ENCODE assay signal across 10 cellular contexts in genomic region chr14:73724696-73725095, GRCh38. TPM values are rescaled to one million over a fixed set of nuclear protein-coding genes. Genes with fewer than 3 reads are reported as not detected.
A peak's percentile ranks its signal among the peaks of the same experiment; 100 is the strongest.
DNase-seq lines count a peak whose midpoint lies in the region; ATAC-seq, FAIRE-seq and TF ChIP-seq lines count a peak whose summit lies in the region.
"Had no signal": no experiment of that assay in that cellular context is flagged by ENCODE, and none has a peak within 500 bp of the region (broad histone marks: within the 10 kb centered on the region; RNA-seq: fewer than 3 reads in every experiment).

No MANE protein-coding gene starts in this region.

- H3K9me3 ChIP-seq in SK-N-SH: no peaks in the 10 kb centered on the region
- no peaks in the 10 kb centered on the region for H3K9me3 ChIP-seq in ascending aorta
- H3K9me3 ChIP-seq in thoracic aorta: no peaks in the 10 kb centered on the region

- no peaks in the 10 kb centered on the region for H4K20me1 ChIP-seq in SK-N-SH (ENCODE audit: insufficient read depth)

- no peaks in the 10 kb centered on the region for H3K27me3 Mint-ChIP-seq in mesothelial cell of epicardium (ENCODE audit: low read depth)

- H3K4me1 ChIP-seq in SK-N-SH (ENCODE audit: control insufficient read depth in 1 of 2, insufficient read depth in 2 of 2, low read depth in 1 of 2, low read length in 1 of 2): peaks cover 4 to 29% of the 10 kb centered on the region in 2 experiments; a peak in 3 of 4 replicates
- peaks cover 16 to 45% of the 10 kb centered on the region in 2 donors for H3K4me1 ChIP-seq in ascending aorta
- peaks cover 27 to 49% of the 10 kb centered on the region in 2 donors for H3K4me1 ChIP-seq in thoracic aorta (ENCODE audit: control insufficient read depth in 1 of 2, low read depth in 2 of 2)

- WGBS in SK-N-SH (ENCODE audit: low lambda C conversion rate): 100% methylated on average over 2 of the region's 2 CpGs

- TF ChIP-seq CTCF in SK-N-SH (IDR thresholded peaks at IDR 0.05) (no peak), ascending aorta (IDR thresholded peaks at IDR 0.05) (no peak), mesothelial cell of epicardium (IDR thresholded peaks at IDR 0.05; ENCODE audit: unreplicated experiment) (no peak), thoracic aorta (IDR thresholded peaks at IDR 0.05) (no peak)

- no peak for FAIRE-seq in H54 (lab: Jason Lieb, UNC)

- no peak for TF ChIP-seq RAD21 in SK-N-SH (IDR thresholded peaks at IDR 0.05; ENCODE audit: low read length)

- no peaks in the 10 kb centered on the region for H3K9me2 ChIP-seq in SK-N-SH

- peaks cover 24 to 41% of the 10 kb centered on the region in 2 experiments for H3K36me3 ChIP-seq in SK-N-SH (replicated peaks in 1 of 2; ENCODE audit: control insufficient read depth in 1 of 2, insufficient read depth in 2 of 2, low read length in 1 of 2)
- H3K36me3 ChIP-seq in ascending aorta: peaks cover 73 to 75% of the 10 kb centered on the region in 2 donors
- H3K36me3 ChIP-seq in thoracic aorta: peaks cover 61% of the 10 kb centered on the region

- POLR2A ChIA-PET in SK-N-SH (lab: Yijun Ruan, JAX): no interaction called here

- H3K27ac ChIP-seq in SK-N-SH (ENCODE audit: low read depth in 2 of 2, low read length in 1 of 2): peak overlapping the region; percentile 62 to 71
- peak overlapping the region; percentile 80 to 86 for H3K27ac ChIP-seq in ascending aorta
- H3K27ac ChIP-seq in thoracic aorta: peak overlapping the region; percentile 79 to 86

- H3K79me2 ChIP-seq in SK-N-SH (ENCODE audit: insufficient read depth): no peaks in the 10 kb centered on the region

- ATAC-seq in SK-N-SH treated with all-trans-retinoic acid at 6 μM for 48 hours (no peak), thoracic aorta (ENCODE audit: insufficient number of reproducible peaks, low FRiP score, low read depth) (no peak), GM18867 (IDR thresholded peaks at IDR 0.05; ENCODE audit: unreplicated experiment) (no peak)

- CTCF ChIA-PET in SK-N-SH (lab: Yijun Ruan, JAX): interaction anchor here (0.6 to 1.7 kb wide), 5 partner anchors 27 to 225 kb away, joined by 3 to 6 read pairs (median 3); partner anchors contain the start of genes COQ6 and FAM161B

- H3F3A ChIP-seq in SK-N-SH (replicated peaks; ENCODE audit: insufficient read depth): peaks cover 13% of the 10 kb centered on the region

- intact Hi-C loops in ascending aorta (cut with DNase I): loop anchor here (1.0 to 10.0 kb wide), 5 partner anchors 70 to 360 kb away; partner anchors contain the start of genes ALDH6A1, LIN52, PTGR2 and ZNF410

- no peak for DNase-seq in SK-N-SH
- DNase-seq in ascending aorta (ENCODE audit: low spot score in 2 of 2): no peak
- no peak for DNase-seq in mesothelial cell of epicardium (ENCODE audit: low spot score in 2 of 2, unreplicated experiment in 2 of 2)
- DNase-seq in thoracic aorta (ENCODE audit: low spot score): no peak
- no peak for DNase-seq in NCI-H2196 (lab: John Stamatoyannopoulos, UW; ENCODE audit: unreplicated experiment)
- no peak for DNase-seq in H54 (ENCODE audit: insufficient read length, low spot score)
- DNase-seq: activated effector memory CD4-positive, alpha-beta T cell treated with Interleukin-2 at 50 U/mL for 16 hours; NCI-H1105 treated with DMSO at 0.1 percent for 48 hours had no signal

- no peaks in the 10 kb centered on the region for H3K9me3 Mint-ChIP-seq in mesothelial cell of epicardium

- H3K4me2 ChIP-seq in SK-N-SH: peak overlapping the region; percentile 41; the same call in 1 of the 2 replicates

- no peak overlapping the region for H2AFZ ChIP-seq in SK-N-SH (ENCODE audit: low read depth)

- no peak for TF ChIP-seq POLR2A in H54 (IDR thresholded peaks at IDR 0.05; ENCODE audit: low read depth, low read length)

- peak overlapping the region; percentile 34 for H3K27ac Mint-ChIP-seq in mesothelial cell of epicardium

- no peak for TF ChIP-seq EP300 in SK-N-SH (IDR thresholded peaks at IDR 0.05; ENCODE audit: borderline replicate concordance in 1 of 2, low read depth in 1 of 2, low read length in 1 of 2)

- H3K4me3 ChIP-seq in SK-N-SH (ENCODE audit: low read depth in 2 of 2, low read length in 1 of 2): no peak overlapping the region
- no peak overlapping the region for H3K4me3 ChIP-seq in ascending aorta
- no peak overlapping the region for H3K4me3 ChIP-seq in thoracic aorta

- H3K4me3 Mint-ChIP-seq in mesothelial cell of epicardium: no peak overlapping the region

- H3K4me1 Mint-ChIP-seq in mesothelial cell of epicardium: peaks cover 5% of the 10 kb centered on the region

- H3K36me3 Mint-ChIP-seq in mesothelial cell of epicardium: peaks cover 51% of the 10 kb centered on the region

- H3K27me3 ChIP-seq in SK-N-SH (ENCODE audit: insufficient read depth) (no peaks in the 10 kb centered on the region), ascending aorta (no peaks in the 10 kb centered on the region), thoracic aorta (replicated peaks; ENCODE audit: insufficient read depth) (no peaks in the 10 kb centered on the region)

- no peak overlapping the region; the same call in 1 of the 2 replicates for H3K9ac ChIP-seq in SK-N-SH

TF ChIP-seq in SK-N-SH, 30 proteins besides CTCF, POLR2A, EP300 and RAD21 (continues in another document):
- TF ChIP-seq TEAD4 (IDR thresholded peaks at IDR 0.05; ENCODE audit: borderline replicate concordance, insufficient read depth) (no peak), USF1 (IDR thresholded peaks at IDR 0.05; ENCODE audit: borderline replicate concordance, low read depth) (no peak), RXRA (IDR thresholded peaks at IDR 0.05; ENCODE audit: borderline replicate concordance, low read depth) (no peak)

TF ChIP-seq in SK-N-SH treated with all-trans-retinoic acid at 6 μM for 48 hours, 23 proteins besides CTCF, POLR2A, EP300 and RAD21:
- no peak for TF ChIP-seq CREB5 (CRISPR knock-in tag; IDR thresholded peaks at IDR 0.05; ENCODE audit: low read depth)
- TF ChIP-seq TCF4 (CRISPR knock-in tag; IDR thresholded peaks at IDR 0.05; ENCODE audit: borderline replicate concordance): no peak
- TF ChIP-seq CSRNP3 (CRISPR knock-in tag; IDR thresholded peaks at IDR 0.05): no peak
- no peak for TF ChIP-seq PPARA (CRISPR knock-in tag; IDR thresholded peaks at IDR 0.05; ENCODE audit: borderline replicate concordance)
- TF ChIP-seq ARNTL (CRISPR knock-in tag; IDR thresholded peaks at IDR 0.05; ENCODE audit: borderline replicate concordance, low read depth): no peak
- TF ChIP-seq OSR1 (CRISPR knock-in tag; IDR thresholded peaks at IDR 0.05): no peak
- TF ChIP-seq ZNF70 (CRISPR knock-in tag; IDR thresholded peaks at IDR 0.05): no peak
- no peak for TF ChIP-seq POU6F1 (CRISPR knock-in tag; IDR thresholded peaks at IDR 0.05; ENCODE audit: borderline replicate concordance, low read depth)
- no peak for TF ChIP-seq RARB (CRISPR knock-in tag; IDR thresholded peaks at IDR 0.05)

RNA-seq across cellular contexts. Expression of gene PNMA1, which starts 10.5 kb away (rescaled TPM):
- 19.5 and 31.5 TPM in 2 replicates for polyA plus RNA-seq in SK-N-SH (2012; rRNA removed)
- polyA plus RNA-seq in SK-N-SH (2012; cell fraction: cytosol; rRNA removed): 40.3 and 44.6 TPM in 2 replicates
- polyA plus RNA-seq in SK-N-SH (2012; cell fraction: nucleus; rRNA removed): 28.6 and 29.8 TPM in 2 replicates
- total RNA-seq in ascending aorta (30.2 TPM), mesothelial cell of epicardium (46.4 to 48.6 TPM (median 47.7 TPM) in 3 replicates), thoracic aorta (10 to 100 TPM; 27.3 to 37.4 TPM)
